ENCODE assay signal across 5 cellular contexts in genomic region chr20:43977962-43978361, GRCh38.
TF ChIP-seq lines count a peak whose summit lies in the region.

No MANE protein-coding gene starts in this region.

TF ChIP-seq in HCT116, 20 proteins besides CTCF, POLR2A, EP300 and RAD21:
- TF ChIP-seq POLR2AphosphoS5 (IDR thresholded peaks at IDR 0.05; ENCODE audit: low read depth, low read length), result no peak
- TF ChIP-seq FOSL1 (IDR thresholded peaks at IDR 0.05; ENCODE audit: low read depth), result no peak
- no peak for TF ChIP-seq EZH2phosphoT487 (IDR thresholded peaks at IDR 0.05; ENCODE audit: borderline replicate concordance)
TF ChIP-seq in HCT116: peak in this region for 0.

TF ChIP-seq in IMR-90, 13 proteins besides CTCF, POLR2A, EP300 and RAD21:
- TF ChIP-seq RCOR1 (IDR thresholded peaks at IDR 0.05; ENCODE audit: insufficient replicate concordance, low read length), result no peak
- TF ChIP-seq MAZ (IDR thresholded peaks at IDR 0.05; ENCODE audit: borderline replicate concordance, low read depth, low read length), result no peak
- no peak for TF ChIP-seq NFE2L2 (IDR thresholded peaks at IDR 0.05; ENCODE audit: low read depth, low read length)
- TF ChIP-seq USF2 (IDR thresholded peaks at IDR 0.05; ENCODE audit: low read depth, low read length), result no peak
- TF ChIP-seq, protein P1, sequence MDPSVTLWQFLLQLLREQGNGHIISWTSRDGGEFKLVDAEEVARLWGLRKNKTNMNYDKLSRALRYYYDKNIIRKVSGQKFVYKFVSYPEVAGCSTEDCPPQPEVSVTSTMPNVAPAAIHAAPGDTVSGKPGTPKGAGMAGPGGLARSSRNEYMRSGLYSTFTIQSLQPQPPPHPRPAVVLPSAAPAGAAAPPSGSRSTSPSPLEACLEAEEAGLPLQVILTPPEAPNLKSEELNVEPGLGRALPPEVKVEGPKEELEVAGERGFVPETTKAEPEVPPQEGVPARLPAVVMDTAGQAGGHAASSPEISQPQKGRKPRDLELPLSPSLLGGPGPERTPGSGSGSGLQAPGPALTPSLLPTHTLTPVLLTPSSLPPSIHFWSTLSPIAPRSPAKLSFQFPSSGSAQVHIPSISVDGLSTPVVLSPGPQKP (IDR thresholded peaks at IDR 0.05; ENCODE audit: borderline replicate concordance, low read depth, low read length), result no peak
TF ChIP-seq in IMR-90: peak in this region for 0.

TF ChIP-seq in GM12878, 131 proteins besides CTCF, POLR2A, EP300 and RAD21:
- TF ChIP-seq MEF2A (IDR thresholded peaks at IDR 0.05; ENCODE audit: insufficient read depth, low read depth, low read length) (no peak), GABPA (IDR thresholded peaks at IDR 0.05; ENCODE audit: low read depth) (no peak), FOXK2 (IDR thresholded peaks at IDR 0.05) (no peak), TCF3 (IDR thresholded peaks at IDR 0.05; ENCODE audit: borderline replicate concordance, insufficient read depth, low read depth, low read length) (no peak), FOXM1 (IDR thresholded peaks at IDR 0.05; ENCODE audit: low read depth, low read length) (no peak), ZNF217 (IDR thresholded peaks at IDR 0.05) (no peak)
- TF ChIP-seq, protein P2, sequence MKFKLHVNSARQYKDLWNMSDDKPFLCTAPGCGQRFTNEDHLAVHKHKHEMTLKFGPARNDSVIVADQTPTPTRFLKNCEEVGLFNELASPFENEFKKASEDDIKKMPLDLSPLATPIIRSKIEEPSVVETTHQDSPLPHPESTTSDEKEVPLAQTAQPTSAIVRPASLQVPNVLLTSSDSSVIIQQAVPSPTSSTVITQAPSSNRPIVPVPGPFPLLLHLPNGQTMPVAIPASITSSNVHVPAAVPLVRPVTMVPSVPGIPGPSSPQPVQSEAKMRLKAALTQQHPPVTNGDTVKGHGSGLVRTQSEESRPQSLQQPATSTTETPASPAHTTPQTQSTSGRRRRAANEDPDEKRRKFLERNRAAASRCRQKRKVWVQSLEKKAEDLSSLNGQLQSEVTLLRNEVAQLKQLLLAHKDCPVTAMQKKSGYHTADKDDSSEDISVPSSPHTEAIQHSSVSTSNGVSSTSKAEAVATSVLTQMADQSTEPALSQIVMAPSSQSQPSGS (IDR thresholded peaks at IDR 0.05; ENCODE audit: low read length), result no peak
- TF ChIP-seq, protein P3, sequence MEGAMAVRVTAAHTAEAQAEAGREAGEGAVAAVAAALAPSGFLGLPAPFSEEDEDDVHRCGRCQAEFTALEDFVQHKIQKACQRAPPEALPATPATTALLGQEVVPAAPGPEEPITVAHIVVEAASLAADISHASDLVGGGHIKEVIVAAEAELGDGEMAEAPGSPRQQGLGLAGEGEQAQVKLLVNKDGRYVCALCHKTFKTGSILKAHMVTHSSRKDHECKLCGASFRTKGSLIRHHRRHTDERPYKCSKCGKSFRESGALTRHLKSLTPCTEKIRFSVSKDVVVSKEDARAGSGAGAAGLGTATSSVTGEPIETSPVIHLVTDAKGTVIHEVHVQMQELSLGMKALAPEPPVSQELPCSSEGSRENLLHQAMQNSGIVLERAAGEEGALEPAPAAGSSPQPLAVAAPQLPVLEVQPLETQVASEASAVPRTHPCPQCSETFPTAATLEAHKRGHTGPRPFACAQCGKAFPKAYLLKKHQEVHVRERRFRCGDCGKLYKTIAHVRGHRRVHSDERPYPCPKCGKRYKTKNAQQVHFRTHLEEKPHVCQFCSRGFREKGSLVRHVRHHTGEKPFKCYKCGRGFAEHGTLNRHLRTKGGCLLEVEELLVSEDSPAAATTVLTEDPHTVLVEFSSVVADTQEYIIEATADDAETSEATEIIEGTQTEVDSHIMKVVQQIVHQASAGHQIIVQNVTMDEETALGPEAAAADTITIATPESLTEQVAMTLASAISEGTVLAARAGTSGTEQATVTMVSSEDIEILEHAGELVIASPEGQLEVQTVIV (IDR thresholded peaks at IDR 0.05; ENCODE audit: borderline replicate concordance, partially characterized antibody), result no peak

TF ChIP-seq in neural cell, 6 proteins besides CTCF, POLR2A, EP300 and RAD21:
- no peak for TF ChIP-seq MXI1 (conservative IDR thresholded peaks at IDR 0.05; ENCODE audit: poor library complexity, severe bottlenecking)
- no peak for TF ChIP-seq EZH2 (IDR thresholded peaks at IDR 0.05; ENCODE audit: borderline replicate concordance, insufficient read depth, low read length, poor library complexity, severe bottlenecking)
- TF ChIP-seq TAF1 (IDR thresholded peaks at IDR 0.05; ENCODE audit: low read depth), result no peak
- TF ChIP-seq REST (IDR thresholded peaks at IDR 0.05; ENCODE audit: borderline replicate concordance), result no peak
- no peak for TF ChIP-seq POLR2AphosphoS5 (IDR thresholded peaks at IDR 0.05)
- no peak for TF ChIP-seq SMC3 (conservative IDR thresholded peaks at IDR 0.05; ENCODE audit: poor library complexity)

TF ChIP-seq in SK-N-SH treated with all-trans-retinoic acid at 6 μM for 48 hours, 23 proteins besides CTCF, POLR2A, EP300 and RAD21:
- TF ChIP-seq ZFP30 (CRISPR knock-in tag; IDR thresholded peaks at IDR 0.05) (no peak), ESRRG (CRISPR knock-in tag; IDR thresholded peaks at IDR 0.05) (no peak), ZFP3 (CRISPR knock-in tag; IDR thresholded peaks at IDR 0.05) (no peak), ZC3H10 (CRISPR knock-in tag; IDR thresholded peaks at IDR 0.05) (no peak), PPARA (CRISPR knock-in tag; IDR thresholded peaks at IDR 0.05; ENCODE audit: borderline replicate concordance) (no peak), CSDC2 (CRISPR knock-in tag; IDR thresholded peaks at IDR 0.05) (no peak), OSR1 (CRISPR knock-in tag; IDR thresholded peaks at IDR 0.05) (no peak), SNAI2 (CRISPR knock-in tag; IDR thresholded peaks at IDR 0.05) (no peak), BACH2 (CRISPR knock-in tag; IDR thresholded peaks at IDR 0.05; ENCODE audit: borderline replicate concordance) (no peak)
- TF ChIP-seq, protein P4, sequence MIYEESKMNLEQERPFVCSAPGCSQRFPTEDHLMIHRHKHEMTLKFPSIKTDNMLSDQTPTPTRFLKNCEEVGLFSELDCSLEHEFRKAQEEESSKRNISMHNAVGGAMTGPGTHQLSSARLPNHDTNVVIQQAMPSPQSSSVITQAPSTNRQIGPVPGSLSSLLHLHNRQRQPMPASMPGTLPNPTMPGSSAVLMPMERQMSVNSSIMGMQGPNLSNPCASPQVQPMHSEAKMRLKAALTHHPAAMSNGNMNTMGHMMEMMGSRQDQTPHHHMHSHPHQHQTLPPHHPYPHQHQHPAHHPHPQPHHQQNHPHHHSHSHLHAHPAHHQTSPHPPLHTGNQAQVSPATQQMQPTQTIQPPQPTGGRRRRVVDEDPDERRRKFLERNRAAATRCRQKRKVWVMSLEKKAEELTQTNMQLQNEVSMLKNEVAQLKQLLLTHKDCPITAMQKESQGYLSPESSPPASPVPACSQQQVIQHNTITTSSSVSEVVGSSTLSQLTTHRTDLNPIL (CRISPR knock-in tag; IDR thresholded peaks at IDR 0.05; ENCODE audit: low read depth), result no peak
- TF ChIP-seq, protein P5, sequence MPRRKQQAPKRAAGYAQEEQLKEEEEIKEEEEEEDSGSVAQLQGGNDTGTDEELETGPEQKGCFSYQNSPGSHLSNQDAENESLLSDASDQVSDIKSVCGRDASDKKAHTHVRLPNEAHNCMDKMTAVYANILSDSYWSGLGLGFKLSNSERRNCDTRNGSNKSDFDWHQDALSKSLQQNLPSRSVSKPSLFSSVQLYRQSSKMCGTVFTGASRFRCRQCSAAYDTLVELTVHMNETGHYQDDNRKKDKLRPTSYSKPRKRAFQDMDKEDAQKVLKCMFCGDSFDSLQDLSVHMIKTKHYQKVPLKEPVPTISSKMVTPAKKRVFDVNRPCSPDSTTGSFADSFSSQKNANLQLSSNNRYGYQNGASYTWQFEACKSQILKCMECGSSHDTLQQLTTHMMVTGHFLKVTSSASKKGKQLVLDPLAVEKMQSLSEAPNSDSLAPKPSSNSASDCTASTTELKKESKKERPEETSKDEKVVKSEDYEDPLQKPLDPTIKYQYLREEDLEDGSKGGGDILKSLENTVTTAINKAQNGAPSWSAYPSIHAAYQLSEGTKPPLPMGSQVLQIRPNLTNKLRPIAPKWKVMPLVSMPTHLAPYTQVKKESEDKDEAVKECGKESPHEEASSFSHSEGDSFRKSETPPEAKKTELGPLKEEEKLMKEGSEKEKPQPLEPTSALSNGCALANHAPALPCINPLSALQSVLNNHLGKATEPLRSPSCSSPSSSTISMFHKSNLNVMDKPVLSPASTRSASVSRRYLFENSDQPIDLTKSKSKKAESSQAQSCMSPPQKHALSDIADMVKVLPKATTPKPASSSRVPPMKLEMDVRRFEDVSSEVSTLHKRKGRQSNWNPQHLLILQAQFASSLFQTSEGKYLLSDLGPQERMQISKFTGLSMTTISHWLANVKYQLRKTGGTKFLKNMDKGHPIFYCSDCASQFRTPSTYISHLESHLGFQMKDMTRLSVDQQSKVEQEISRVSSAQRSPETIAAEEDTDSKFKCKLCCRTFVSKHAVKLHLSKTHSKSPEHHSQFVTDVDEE (CRISPR knock-in tag; IDR thresholded peaks at IDR 0.05), result no peak
TF ChIP-seq in SK-N-SH treated with all-trans-retinoic acid at 6 μM for 48 hours: peak in this region for 0.
